Comparison of ENCODE assay signal across 7 cellular contexts in genomic region chr10:102917314-102917961, GRCh38. TPM values are rescaled to one million over a fixed set of nuclear protein-coding genes. Genes with fewer than 3 reads are reported as not detected.
DNase-seq lines count a peak whose midpoint lies in the region; ATAC-seq, FAIRE-seq and TF ChIP-seq lines count a peak whose summit lies in the region.

No MANE protein-coding gene starts in this region.

- peak overlapping the region; percentile 86 for H3K4me3 Mint-ChIP-seq in WTC11

- POLR2A ChIA-PET in WTC11 (lab: Charles Lee), result interaction anchor here (0.6 to 1.8 kb wide), 7 partner anchors 48 to 360 kb away, joined by 3 to 7 read pairs (median 4); partner anchors contain the start of genes ARL3, AS3MT and SFXN2

- peak; percentile 99 for TF ChIP-seq CTCF in GM13977 (IDR thresholded peaks at IDR 0.05; ENCODE audit: extremely low read depth, insufficient read depth, missing control alignments)
- peak; percentile 97 for TF ChIP-seq CTCF in WTC11 (IDR thresholded peaks at IDR 0.05)
- peak; percentile 99 for TF ChIP-seq CTCF in bronchial epithelial cell (IDR thresholded peaks at IDR 0.05; ENCODE audit: insufficient read depth, low read length, severe bottlenecking)

- in situ Hi-C loops in GM13977 (cut with MboI; ENCODE audit: low pct_unique_long_range_greater_than_20kb, low sequenced_read_pairs, unreplicated experiment), result no loop called here

- ATAC-seq in HG02678 (IDR thresholded peaks at IDR 0.05; ENCODE audit: unreplicated experiment), result peak; percentile 33
- ATAC-seq in WTC11, result peak; percentile 49

- CTCF ChIA-PET in WTC11 (lab: Charles Lee), result interaction anchor here (0.6 to 4.9 kb wide), 52 partner anchors 11 to 567 kb away, joined by 3 to 50 read pairs (median 4); partner anchors contain the start of genes ARL3, AS3MT, BORCS7 and CYP17A1

- peaks cover 18% of the 10 kb centered on the region for H3K27me3 Mint-ChIP-seq in WTC11 (ENCODE audit: low read depth)

- H3K4me3 ChIP-seq in bronchial epithelial cell (ENCODE audit: low read depth, low read length), result peak overlapping the region; percentile 96

- DNase-seq in GM13977 (ENCODE audit: low spot score) (peak; percentile 81), NCI-H1105 treated with DMSO at 0.1 percent for 48 hours (lab: John Stamatoyannopoulos, UW) (peak; percentile 57), WTC11 (ENCODE audit: low spot score) (peak; percentile 89), bronchial epithelial cell (ENCODE audit: low read depth) (peak; percentile 37), islet precursor cell (peak; percentile 83), smooth muscle cell of the brain vasculature (ENCODE audit: low read depth, low spot score) (peak; percentile 18)

- no peaks in the 10 kb centered on the region for H3K36me3 Mint-ChIP-seq in WTC11

- peaks cover 7% of the 10 kb centered on the region for H3K27me3 ChIP-seq in bronchial epithelial cell (ENCODE audit: control insufficient read depth, insufficient read depth, low read length)

- H3K36me3 ChIP-seq in bronchial epithelial cell (ENCODE audit: control insufficient read depth, insufficient read depth, low read length), result no peaks in the 10 kb centered on the region

- peaks cover 38% of the 10 kb centered on the region for H3K4me1 Mint-ChIP-seq in WTC11

- FAIRE-seq in bronchial epithelial cell (lab: Jason Lieb, UNC), result no peak

- no peaks in the 10 kb centered on the region for H3K9me3 Mint-ChIP-seq in WTC11

- H3K27ac Mint-ChIP-seq in WTC11, result peak overlapping the region; percentile 36; the same call in 1 of the 2 replicates

TF ChIP-seq in WTC11, 78 proteins besides CTCF, POLR2A, EP300 and RAD21:
- no peak; the same call in 1 of the 2 replicates for TF ChIP-seq ARID4B (CRISPR knock-in tag; IDR thresholded peaks at IDR 0.05; ENCODE audit: borderline replicate concordance)
- 0 out of 2 replicates have a peak, but pooled peaks have one; percentile 46 for TF ChIP-seq ZBTB21 (CRISPR knock-in tag; IDR thresholded peaks at IDR 0.05; ENCODE audit: borderline replicate concordance)
- TF ChIP-seq NR1H2 (CRISPR knock-in tag; IDR thresholded peaks at IDR 0.05), result no peak
- TF ChIP-seq NFE2L1 (CRISPR knock-in tag; IDR thresholded peaks at IDR 0.05), result no peak
- no peak for TF ChIP-seq ELF4 (CRISPR knock-in tag; IDR thresholded peaks at IDR 0.05; ENCODE audit: low read depth)
- peak; percentile 25; the same call in 1 of the 2 replicates for TF ChIP-seq ZNF423 (CRISPR knock-in tag; IDR thresholded peaks at IDR 0.05)
- no peak for TF ChIP-seq ATF2 (CRISPR knock-in tag; IDR thresholded peaks at IDR 0.05; ENCODE audit: borderline replicate concordance, low read depth)
- TF ChIP-seq TP53 (CRISPR knock-in tag; IDR thresholded peaks at IDR 0.05), result 0 out of 2 replicates have a peak, but pooled peaks have one; percentile 72
- TF ChIP-seq ZNF138 (CRISPR knock-in tag; conservative IDR thresholded peaks at IDR 0.05), result peak; percentile 53; the same call in 1 of the 2 replicates
- TF ChIP-seq CREB1 (CRISPR knock-in tag; IDR thresholded peaks at IDR 0.05), result 0 out of 2 replicates have a peak, but pooled peaks have one; percentile 2
- peak; percentile 26; the same call in 1 of the 2 replicates for TF ChIP-seq ZNF232 (CRISPR knock-in tag; IDR thresholded peaks at IDR 0.05)
- TF ChIP-seq FOXP4 (CRISPR knock-in tag; IDR thresholded peaks at IDR 0.05), result peak; percentile 55; the same call in 1 of the 2 replicates
- peak; percentile 37; the same call in 1 of the 2 replicates for TF ChIP-seq USF2 (CRISPR knock-in tag; IDR thresholded peaks at IDR 0.05)

RNA-seq across cellular contexts. Expression of gene CNNM2, which starts 0.7 kb away (rescaled TPM):
- total RNA-seq in WTC11 (2021), result 23.5 to 28.0 TPM (median 27.0 TPM) in 3 replicates
- total RNA-seq in bronchial epithelial cell, result 3.7 and 3.9 TPM in 2 replicates

RNA-seq across cellular contexts. Expression of gene AS3MT, which starts 48.2 kb away (rescaled TPM):
- 8.8 to 10.4 TPM (median 9.3 TPM) in 3 replicates for total RNA-seq in WTC11 (2021)
- total RNA-seq in bronchial epithelial cell, result 2.1 and 2.6 TPM in 2 replicates

Comparison
In these comparisons a context has a peak if more than half of its experiments do, and no peak if none do; other contexts are left out.
1. Peak in every context shown above with its lines: DNase-seq, ATAC-seq and H3K4me3 ChIP-seq.
2. DNase-seq: peak in every context shown above with its lines; median percentile 89 in WTC11; 83 in islet precursor cell; 81 in GM13977; 57 in NCI-H1105 treated with DMSO at 0.1 percent for 48 hours; 37 in bronchial epithelial cell; 18 in smooth muscle cell of the brain vasculature.